In the genomic region with DNA sequence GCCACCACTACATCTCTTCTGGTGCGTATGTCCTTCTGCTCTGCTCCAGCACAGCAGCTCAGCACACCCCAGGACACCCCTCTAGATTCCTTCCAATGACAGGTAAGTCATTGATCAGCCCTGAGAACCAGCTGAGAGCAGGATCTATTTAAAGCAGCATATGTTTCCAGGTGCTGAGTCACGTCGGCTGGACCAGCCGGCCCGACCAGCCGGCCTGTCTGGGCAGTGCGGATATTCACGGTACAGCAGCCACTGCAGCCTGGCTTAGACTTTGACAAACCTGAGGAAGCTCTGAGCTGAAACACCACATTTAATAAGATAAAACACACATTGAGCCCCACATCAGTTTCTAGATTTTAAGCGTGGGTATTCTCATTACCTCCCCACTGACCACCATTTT, we compare ENCODE assay signal across 31 cellular contexts. TPM values are rescaled to one million over a fixed set of nuclear protein-coding genes. Genes with fewer than 3 reads are reported as not detected.
"Had no signal": no experiment of that assay in that cellular context is flagged by ENCODE, and none has a peak within 500 bp of the region (broad histone marks: within the 10 kb centered on the region; RNA-seq: fewer than 3 reads in every experiment).

No MANE protein-coding gene starts in this region.

- H3K27ac ChIP-seq: adrenal gland, esophagus muscularis mucosa, left ventricle myocardium inferior, neutrophil, skin epidermis, upper lobe of right lung, VCaP had no signal

- H3K4me1 ChIP-seq: adrenal gland, esophagus muscularis mucosa, left ventricle myocardium inferior, upper lobe of right lung had no signal

- H3K9me3 ChIP-seq: neutrophil had no signal

- H3K4me3 ChIP-seq: adrenal gland, esophagus muscularis mucosa, left ventricle myocardium inferior, lung, mucosa of descending colon, skin epidermis, upper lobe of right lung had no signal

- FAIRE-seq: endothelial cell of umbilical vein, frontal cortex had no signal

- H3K36me3 ChIP-seq: adrenal gland, esophagus muscularis mucosa, left ventricle myocardium inferior, neutrophil, upper lobe of right lung had no signal

- DNase-seq: activated CD4-positive, alpha-beta T cell treated with anti-CD3 and anti-CD28 coated beads for 48 hours; activated CD4-positive, alpha-beta T cell treated with anti-CD3 and anti-CD28 coated beads, Interleukin-2, amount 50 U/mL, for 48 hours; activated CD8-positive, alpha-beta memory T cell treated with anti-CD3 and anti-CD28 coated beads for 24 hours; activated effector memory CD4-positive, alpha-beta T cell treated with anti-CD3 and anti-CD28 coated beads, Interleukin-2, amount 50 U/mL, for 16 hours; activated naive CD4-positive, alpha-beta T cell treated with anti-CD3 and anti-CD28 coated beads for 36 hours; activated naive CD8-positive, alpha-beta T cell treated with anti-CD3 and anti-CD28 coated beads for 36 hours; adrenal gland; aorta; caudate nucleus; left ventricle myocardium inferior; mucosa of descending colon; nephron progenitor cell; stimulated activated CD4-positive, alpha-beta T cell treated with anti-CD3 and anti-CD28 coated beads, Interleukin-4, amount 100 ng/mL, for 24 hours; stimulated activated naive CD8-positive, alpha-beta T cell treated with anti-CD3 and anti-CD28 coated beads, Interleukin-15, amount 100 ng/mL, for 72 hours; substantia nigra; T-cell; upper lobe of right lung had no signal

- ATAC-seq: mucosa of descending colon; sciatic nerve; stimulated activated effector memory CD8-positive, alpha-beta T cell treated with anti-CD3 and anti-CD28 coated beads, Interleukin-12 subunit alpha, Interleukin-12 subunit beta, amount 100 ng/mL, for 72 hours; stimulated activated naive CD8-positive, alpha-beta T cell treated with anti-CD3 and anti-CD28 coated beads, Interleukin-15, amount 100 ng/mL, for 72 hours; T-cell; upper lobe of right lung had no signal

RNA-seq across cellular contexts. Expression of a gene that starts 31.8 kb away (rescaled TPM):
- total RNA-seq: activated naive CD4-positive, alpha-beta T cell treated with anti-CD3 and anti-CD28 coated beads for 36 hours; activated naive CD8-positive, alpha-beta T cell treated with anti-CD3 and anti-CD28 coated beads for 36 hours; endothelial cell of umbilical vein; left ventricle myocardium inferior; myocyte; osteocyte; progenitor cell of endocrine pancreas; renal cortical epithelial cell; T-cell; T-helper 2 cell treated with Interferon-gamma antibody and Interleukin-4, amounts not matched to agents 100 ng/mL and 5 ng/mL, for 36 hours had no signal
- polyA plus RNA-seq: aorta, endothelial cell of umbilical vein had no signal
